In genomic region chr11:101916422-101916821, GRCh38 we compare ENCODE assay signal across 9 cellular contexts. TPM values are rescaled to one million over a fixed set of nuclear protein-coding genes. Genes with fewer than 3 reads are reported as not detected.
DNase-seq lines count a peak whose midpoint lies in the region; ATAC-seq and TF ChIP-seq lines count a peak whose summit lies in the region.
"Had no signal": no experiment of that assay in that cellular context is flagged by ENCODE, and none has a peak within 500 bp of the region (broad histone marks: within the 10 kb centered on the region; RNA-seq: fewer than 3 reads in every experiment).

Gene ANGPTL5 (minus strand): TSS chr11:101916522. CDS start chr11:101907909, 8,613 bp downstream.

- H3K4me3 Mint-ChIP-seq in CD4-positive, alpha-beta memory T cell: peak within 1 kb of the TSS; percentile 88 to 96 (median 94)

- no peak for TF ChIP-seq POLR2A in esophagus muscularis mucosa (IDR thresholded peaks at IDR 0.05; ENCODE audit: low read depth)

- peaks cover 0 to 4% of the 10 kb centered on the region in 2 donors for H3K36me3 Mint-ChIP-seq in CD4-positive, alpha-beta memory T cell

- TF ChIP-seq EP300 in esophagus muscularis mucosa (IDR thresholded peaks at IDR 0.05): no peak

- H3K4me1 ChIP-seq in CD4-positive, alpha-beta memory T cell (ENCODE audit: insufficient read depth, low read length): peaks cover 18% of the 10 kb centered on the region
- H3K4me1 ChIP-seq in esophagus muscularis mucosa: peaks cover 11 to 38% (median 32%) of the 10 kb centered on the region in 4 donors
- no peaks in the 10 kb centered on the region for H3K4me1 ChIP-seq in parathyroid adenoma

- peaks cover 18 to 25% (median 22%) of the 10 kb centered on the region in 4 donors for H3K4me1 Mint-ChIP-seq in CD4-positive, alpha-beta memory T cell

- CTCF ChIA-PET in CD4-positive, alpha-beta memory T cell (lab: Charles Lee; ENCODE audit: partially characterized antibody): interaction anchor here (0.7 kb wide), 1 partner anchor 56 kb away, joined by 3 read pairs; no protein-coding TSS in a partner anchor
- CTCF ChIA-PET in RWPE1 (lab: Yijun Ruan, JAX): no interaction called here

- no peak for DNase-seq in CD4-positive, alpha-beta memory T cell
- no peak for DNase-seq in RWPE1 (ENCODE audit: low spot score)
- DNase-seq in esophagus muscularis mucosa (ENCODE audit: extremely low spot score): no peak
- no peak for DNase-seq in DMS53 (lab: John Stamatoyannopoulos, UW)
- no peak for DNase-seq in amygdala (lab: John Stamatoyannopoulos, UW)

- H3K27me3 ChIP-seq in CD4-positive, alpha-beta memory T cell (ENCODE audit: insufficient read depth, low read length): no peaks in the 10 kb centered on the region
- H3K27me3 ChIP-seq in esophagus muscularis mucosa (no peaks in the 10 kb centered on the region), parathyroid adenoma (ENCODE audit: control insufficient read depth, insufficient read depth, low read length) (no peaks in the 10 kb centered on the region)

- H2AFZ ChIP-seq in parathyroid adenoma: peak within 1 kb of the TSS; percentile 87

- H3K4me2 ChIP-seq in parathyroid adenoma (ENCODE audit: low read length): peak within 1 kb of the TSS; percentile 79

- POLR2A ChIA-PET in CD4-positive, alpha-beta memory T cell (lab: Charles Lee; ENCODE audit: partially characterized antibody): no interaction called here
- POLR2A ChIA-PET in RWPE1 (lab: Yijun Ruan, JAX; ENCODE audit: low non-redundant PET): no interaction called here

- 57% methylated on average over 2 of the region's 2 CpGs for WGBS in esophagus muscularis mucosa

- H3K27me3 Mint-ChIP-seq in CD4-positive, alpha-beta memory T cell: peaks cover 0 to 2% of the 10 kb centered on the region in 2 donors

- intact Hi-C loops in CD4-positive, alpha-beta memory T cell (cut with micrococcal nuclease): loop anchor here (10.0 kb wide), 2 partner anchors 428 to 538 kb away; partner anchors contain the start of genes BIRC2 and TMEM123
- intact Hi-C loops in esophagus muscularis mucosa (cut with DNase I): loop anchor here (5.0 kb wide), 1 partner anchor 91 kb away; no protein-coding TSS in a partner anchor

- no peaks in the 10 kb centered on the region for H3K9me3 ChIP-seq in CD4-positive, alpha-beta memory T cell (ENCODE audit: control insufficient read depth in 1 of 2, low read length in 2 of 2)
- H3K9me3 ChIP-seq in esophagus muscularis mucosa: no peaks in the 10 kb centered on the region
- no peaks in the 10 kb centered on the region for H3K9me3 ChIP-seq in parathyroid adenoma (ENCODE audit: control insufficient read depth, low read length)

- H3K27ac ChIP-seq in CD4-positive, alpha-beta memory T cell (ENCODE audit: low read depth, low read length): peak within 1 kb of the TSS; percentile 60
- H3K27ac ChIP-seq in RWPE1 (peak within 1 kb of the TSS; percentile 85), esophagus muscularis mucosa (replicated peaks in 1 of 4) (peak within 1 kb of the TSS; percentile 86 to 91 (median 87)), parathyroid adenoma (peak within 1 kb of the TSS; percentile 82)

- H3K4me3 ChIP-seq in CD4-positive, alpha-beta memory T cell (ENCODE audit: low read length in 2 of 2): peak within 1 kb of the TSS; percentile 43 to 64
- H3K4me3 ChIP-seq in esophagus muscularis mucosa: peak within 1 kb of the TSS; percentile 67 to 93 (median 79)
- peak within 1 kb of the TSS; percentile 68 for H3K4me3 ChIP-seq in parathyroid adenoma (ENCODE audit: low read depth, low read length)

- H3K9ac ChIP-seq in parathyroid adenoma: peak within 1 kb of the TSS; percentile 14

- H3K9me3 Mint-ChIP-seq in CD4-positive, alpha-beta memory T cell: no peaks in the 10 kb centered on the region

- ATAC-seq in GM21737 (IDR thresholded peaks at IDR 0.05; ENCODE audit: unreplicated experiment): no peak
- ATAC-seq in GM19328 (IDR thresholded peaks at IDR 0.05; ENCODE audit: unreplicated experiment): no peak

- peak within 1 kb of the TSS; percentile 89 to 94 (median 92) for H3K27ac Mint-ChIP-seq in CD4-positive, alpha-beta memory T cell

- no peaks in the 10 kb centered on the region for H3K79me2 ChIP-seq in parathyroid adenoma

- TF ChIP-seq CTCF in RWPE1 (conservative IDR thresholded peaks at IDR 0.05; ENCODE audit: low read depth) (no peak), esophagus muscularis mucosa (IDR thresholded peaks at IDR 0.05) (no peak), parathyroid adenoma (IDR thresholded peaks at IDR 0.05) (no peak)

- no peaks in the 10 kb centered on the region for H3K36me3 ChIP-seq in CD4-positive, alpha-beta memory T cell (ENCODE audit: insufficient read depth, low read length)
- H3K36me3 ChIP-seq in esophagus muscularis mucosa (no peaks in the 10 kb centered on the region), parathyroid adenoma (ENCODE audit: control insufficient read depth, insufficient read depth, low read length) (no peaks in the 10 kb centered on the region)

RNA-seq across cellular contexts. Expression of gene ANGPTL5, which starts in this region (rescaled TPM):
- total RNA-seq in CD4-positive, alpha-beta memory T cell: not detected
- not detected for polyA plus RNA-seq in CD4-positive, alpha-beta memory T cell
- 1 to 10 TPM in 1 of 4 donors, under 1 TPM in 3; 0.17 to 1.0 (median 0.62) TPM for total RNA-seq in esophagus muscularis mucosa
- total RNA-seq: T-helper 1 cell treated with Interleukin-12 subunit alpha and Interleukin-12 subunit beta and Interleukin-4 antibody, amounts not matched to agents 30 ng/mL and 1 ng/mL, for 36 hours had no signal
